Comparison of ENCODE assay signal across 1 cellular context in the genomic region with DNA sequence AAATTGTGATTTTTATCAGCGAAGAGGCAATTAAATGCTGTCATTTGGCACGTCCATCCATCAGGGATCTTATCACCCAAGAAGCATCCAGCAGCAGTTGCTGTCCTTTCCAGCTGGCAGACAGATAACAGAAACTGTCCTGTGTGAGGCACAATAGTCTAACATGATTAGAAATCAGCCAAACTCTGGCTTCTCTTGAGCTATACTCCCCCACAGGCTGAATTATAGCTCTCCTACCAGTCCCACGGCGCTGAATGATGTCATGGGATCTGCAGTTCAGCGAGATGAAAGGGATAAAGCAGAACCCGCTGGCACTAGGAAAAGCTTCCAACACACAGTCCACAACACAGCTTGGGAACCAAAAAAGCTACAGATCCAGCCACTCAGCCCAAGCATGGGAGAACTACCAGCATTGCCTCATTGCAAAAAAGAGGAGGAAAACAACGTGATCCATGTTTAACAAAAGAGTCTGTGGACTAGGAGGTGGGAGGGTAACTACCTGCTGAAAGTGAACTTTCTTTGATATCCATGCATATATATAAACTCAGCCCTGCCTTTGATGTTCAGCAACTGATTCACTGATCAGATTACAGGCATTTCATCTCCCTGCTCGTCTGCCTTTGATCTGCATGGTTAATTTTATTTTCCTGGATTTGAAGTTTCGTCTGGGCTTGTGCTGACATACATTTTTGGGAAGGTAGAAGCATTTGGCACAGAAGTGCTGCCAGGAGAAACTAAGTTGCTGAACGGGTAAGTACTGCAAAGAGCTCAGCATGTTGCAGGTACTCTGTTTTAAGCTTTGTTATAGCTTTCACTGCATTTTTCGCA.
TF ChIP-seq lines count a peak whose summit lies in the region.

A gene with protein sequence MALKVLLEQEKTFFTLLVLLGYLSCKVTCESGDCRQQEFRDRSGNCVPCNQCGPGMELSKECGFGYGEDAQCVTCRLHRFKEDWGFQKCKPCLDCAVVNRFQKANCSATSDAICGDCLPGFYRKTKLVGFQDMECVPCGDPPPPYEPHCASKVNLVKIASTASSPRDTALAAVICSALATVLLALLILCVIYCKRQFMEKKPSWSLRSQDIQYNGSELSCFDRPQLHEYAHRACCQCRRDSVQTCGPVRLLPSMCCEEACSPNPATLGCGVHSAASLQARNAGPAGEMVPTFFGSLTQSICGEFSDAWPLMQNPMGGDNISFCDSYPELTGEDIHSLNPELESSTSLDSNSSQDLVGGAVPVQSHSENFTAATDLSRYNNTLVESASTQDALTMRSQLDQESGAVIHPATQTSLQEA (plus strand): TSS at position 314 of the 828 bp plus-strand sequence. CDS start 19,772 bp downstream, outside the sequence.

TF ChIP-seq in H1, 55 proteins besides CTCF, POLR2A, EP300 and RAD21 (continued from another document):
- TF ChIP-seq MAFK (IDR thresholded peaks at IDR 0.05; ENCODE audit: low read depth, low read length), result no peak
- TF ChIP-seq BCL11A (IDR thresholded peaks at IDR 0.05; ENCODE audit: low read depth in 2 of 2, low read length in 2 of 2), result no peak
- TF ChIP-seq HDAC6 (IDR thresholded peaks at IDR 0.05; ENCODE audit: low read depth, low read length), result no peak
- no peak for TF ChIP-seq GABPA (IDR thresholded peaks at IDR 0.05; ENCODE audit: borderline replicate concordance, insufficient read depth, low read length)
